Comparison of ENCODE assay signal across 22 cellular contexts in genomic region chr1:24002664-24003063, GRCh38. TPM values are rescaled to one million over a fixed set of nuclear protein-coding genes. Genes with fewer than 3 reads are reported as not detected.
DNase-seq lines count a peak whose midpoint lies in the region; ATAC-seq and TF ChIP-seq lines count a peak whose summit lies in the region.
"Had no signal": no experiment of that assay in that cellular context is flagged by ENCODE, and none has a peak within 500 bp of the region (broad histone marks: within the 10 kb centered on the region; RNA-seq: fewer than 3 reads in every experiment).

No MANE protein-coding gene starts in this region.

- H3F3A ChIP-seq in PC-9 (ENCODE audit: insufficient read depth, low read depth) = peaks cover 12% of the 10 kb centered on the region; the same call in 1 of the 2 replicates

- H3K27me3 ChIP-seq in PC-9 (ENCODE audit: insufficient read depth, low read depth) (no peaks in the 10 kb centered on the region), iPS-20b (ENCODE audit: insufficient read depth, low read length) (no peaks in the 10 kb centered on the region), gastrocnemius medialis (no peaks in the 10 kb centered on the region)

- ATAC-seq in gastrocnemius medialis (no peak), GM18519 (IDR thresholded peaks at IDR 0.05; ENCODE audit: low FRiP score, unreplicated experiment) (no peak)
- ATAC-seq: CD8-positive, alpha-beta T cell; T-cell had no signal

- CTCF ChIA-PET in HEK293 (lab: Yijun Ruan, JAX) (interaction anchor here (1.3 to 2.3 kb wide), 2 partner anchors 9 to 25 kb away, joined by 3 to 11 read pairs; no protein-coding TSS in a partner anchor), PC-9 (lab: Charles Lee) (interaction anchor here (0.5 to 0.6 kb wide), 4 partner anchors 34 to 636 kb away, joined by 3 to 12 read pairs (median 3); no protein-coding TSS in a partner anchor)

- no peak overlapping the region for H3K4me3 ChIP-seq in HEK293 (ENCODE audit: low read depth, low read length)
- no peak overlapping the region for H3K4me3 ChIP-seq in PC-9
- H3K4me3 ChIP-seq in iPS-20b (ENCODE audit: low read length) = peak overlapping the region; percentile 46; the same call in 1 of the 2 replicates
- H3K4me3 ChIP-seq in gastrocnemius medialis = no peak overlapping the region
- H3K4me3 ChIP-seq: A549, GM12878 had no signal

- H2AFZ ChIP-seq in PC-9 = no peak overlapping the region

- no peaks in the 10 kb centered on the region for H3K79me2 ChIP-seq in PC-9 (ENCODE audit: low read depth)

- H3K4me2 ChIP-seq in PC-9 = peak overlapping the region; percentile 39; the same call in 1 of the 2 replicates

- in situ Hi-C loops in gastrocnemius medialis (cut with MboI; ENCODE audit: low sequenced_read_pairs in 4 of 4) = no loop called here

- no peak for TF ChIP-seq POLR2A in gastrocnemius medialis (IDR thresholded peaks at IDR 0.05)

- TF ChIP-seq CTCF in HEK293 (tag by site-specific recombination; IDR thresholded peaks at IDR 0.05) (no peak), PC-9 (conservative IDR thresholded peaks at IDR 0.05) (no peak), gastrocnemius medialis (IDR thresholded peaks at IDR 0.05 in 4 of 5, conservative IDR thresholded peaks at IDR 0.05 in 1 of 5) (no peak)

- no peaks in the 10 kb centered on the region for H4K20me1 ChIP-seq in PC-9 (ENCODE audit: insufficient read depth)

- no peaks in the 10 kb centered on the region for H3K9me3 ChIP-seq in HEK293 (ENCODE audit: control insufficient read depth, insufficient read depth, low read depth, low read length)
- H3K9me3 ChIP-seq in PC-9 (ENCODE audit: insufficient read depth, low read depth) = no peaks in the 10 kb centered on the region
- H3K9me3 ChIP-seq in iPS-20b (ENCODE audit: insufficient read depth, low read depth, low read length) = no peaks in the 10 kb centered on the region
- H3K9me3 ChIP-seq in gastrocnemius medialis = no peaks in the 10 kb centered on the region
- H3K9me3 ChIP-seq: A549, Caco-2 had no signal

- peaks cover 12% of the 10 kb centered on the region for H3K4me1 ChIP-seq in HEK293 (ENCODE audit: control insufficient read depth, insufficient read depth, low read length)
- peaks cover 17% of the 10 kb centered on the region for H3K4me1 ChIP-seq in PC-9 (replicated peaks; ENCODE audit: insufficient read depth)
- H3K4me1 ChIP-seq in iPS-20b (ENCODE audit: insufficient read depth, low read length) = peaks cover 13% of the 10 kb centered on the region; the same call in 1 of the 2 replicates
- peaks cover 27 to 28% of the 10 kb centered on the region in 2 donors for H3K4me1 ChIP-seq in gastrocnemius medialis

- H3K36me3 ChIP-seq in HEK293 (ENCODE audit: control insufficient read depth in 2 of 2, insufficient read depth in 1 of 2, low read length in 2 of 2) (no peaks in the 10 kb centered on the region), PC-9 (ENCODE audit: low read depth) (no peaks in the 10 kb centered on the region), iPS-20b (ENCODE audit: insufficient read depth, low read depth, low read length) (no peaks in the 10 kb centered on the region), gastrocnemius medialis (no peaks in the 10 kb centered on the region)

- no peak overlapping the region for H3K9ac ChIP-seq in iPS-20b (ENCODE audit: low read depth, low read length)

- POLR2A ChIA-PET in HEK293 (lab: Yijun Ruan, JAX) (interaction anchor here (1.6 to 1.9 kb wide), 2 partner anchors 23 to 38 kb away, joined by 4 to 10 read pairs; partner anchors contain the start of gene SRSF10), PC-9 (lab: Charles Lee; ENCODE audit: unreplicated experiment) (interaction anchor here (0.6 kb wide), 2 partner anchors 114 to 898 kb away, joined by 3 read pairs; no protein-coding TSS in a partner anchor)

- BruUV-seq in PC-9 (replicated peaks; lab: Mats Ljungman, UMichigan) = no TSS peak

- H3K27ac ChIP-seq in HEK293 (ENCODE audit: extremely low read depth, low read depth, low read length) (no peak overlapping the region), PC-9 (no peak overlapping the region), iPS-20b (ENCODE audit: low read length) (no peak overlapping the region), gastrocnemius medialis (peak overlapping the region in 3 of 4 donors; percentile 35 to 44 (median 43))
- H3K27ac ChIP-seq: C4-2B, HL-60 had no signal

- intact Hi-C loops in PC-9 (cut with micrococcal nuclease; ENCODE audit: unreplicated experiment) = no loop called here
- intact Hi-C loops in gastrocnemius medialis (cut with DNase I; ENCODE audit: low total_unique reads) = no loop called here

- no peaks in the 10 kb centered on the region for H3K9me2 ChIP-seq in PC-9 (ENCODE audit: insufficient read depth)

- DNase-seq in PC-9 (no peak), gastrocnemius medialis (no peak), GF-D8 (lab: John Stamatoyannopoulos, UW) (no peak)
- DNase-seq in activated CD4-positive, alpha-beta T cell treated with anti-CD3 and anti-CD28 coated beads, Interleukin-2, amount 50 U/mL, for 4 hours = no peak
- DNase-seq: AML-193; Caco-2; CD8-positive, alpha-beta T cell; KG1; MM.1S; NCI-H1048; NCI-H1694; NCI-H446 treated with DMSO at 0.1 percent for 48 hours; NK-92 treated with Interleukin-12 subunit alpha and Interleukin-12 subunit beta, amount 100 ng/mL, for 24 hours; Right ventricle myocardium superior; T-cell had no signal

TF ChIP-seq in HEK293, 187 proteins besides CTCF, POLR2A, EP300 and RAD21:
- TF ChIP-seq REPIN1 (tag by site-specific recombination; IDR thresholded peaks at IDR 0.05; ENCODE audit: low read depth) (no peak), PRDM10 (tag by site-specific recombination; IDR thresholded peaks at IDR 0.05) (peak; percentile 89)

RNA-seq across cellular contexts. Expression of gene SRSF10, which starts 22.5 kb away (rescaled TPM):
- total RNA-seq in PC-9 (2021) = 77.3 and 96.2 TPM in 2 replicates
- 10 to 100 TPM; 20.4 to 49.9 (median 26.5) TPM for total RNA-seq in gastrocnemius medialis

RNA-seq across cellular contexts. Expression of gene PNRC2, which starts 43.0 kb away (rescaled TPM):
- 58.4 and 67.7 TPM in 2 replicates for total RNA-seq in PC-9 (2021)
- 10 to 100 TPM; 26.5 to 54.2 (median 39.4) TPM for total RNA-seq in gastrocnemius medialis

Comparison
In these comparisons a context has a peak if more than half of its experiments do, and no peak if none do; other contexts are left out.
1. H3K27ac ChIP-seq: peak in gastrocnemius medialis (3 of 4); none in HEK293 (single experiment), PC-9 (single experiment) and iPS-20b (single experiment).